Comparison of ENCODE assay signal across 26 cellular contexts in genomic region chr6:102928109-102928508, GRCh38.
"Had no signal": no experiment of that assay in that cellular context is flagged by ENCODE, and none has a peak within 500 bp of the region (broad histone marks: within the 10 kb centered on the region; RNA-seq: fewer than 3 reads in every experiment).

No MANE protein-coding gene starts in this region.

- H3K27ac ChIP-seq: heart right ventricle, hepatocyte, left ventricle myocardium inferior, neutrophil, parathyroid adenoma, psoas muscle, right lobe of liver, tibial nerve, vagina had no signal

- H3K9me3 Mint-ChIP-seq: type B pancreatic cell had no signal

- H2AFZ ChIP-seq: hepatocyte, parathyroid adenoma had no signal

- DNase-seq: heart right ventricle; islet precursor cell; left ventricle myocardium inferior; mesendoderm; midbrain; mucosa of descending colon; naive thymus-derived CD4-positive, alpha-beta T cell; occipital lobe; psoas muscle; right lobe of liver; stimulated activated CD4-positive, alpha-beta T cell treated with anti-CD3 and anti-CD28 coated beads, Interleukin-12 subunit alpha, Interleukin-12 subunit beta, amount 100 ng/mL, for 4 hours; stimulated activated CD4-positive, alpha-beta T cell treated with anti-CD3 and anti-CD28 coated beads, Interleukin-15, amount 100 ng/mL, for 24 hours; stimulated activated CD4-positive, alpha-beta T cell treated with anti-CD3 and anti-CD28 coated beads, Interleukin-2, amount 100 ng/mL, for 24 hours; stimulated activated CD4-positive, alpha-beta T cell treated with anti-CD3 and anti-CD28 coated beads, Interleukin-4, amount 100 ng/mL, for 1 hour; stimulated activated naive CD4-positive, alpha-beta T cell treated with Interleukin-2 at 50 U/mL for 16 hours; stimulated activated naive CD8-positive, alpha-beta T cell treated with anti-CD3 and anti-CD28 coated beads, Interleukin-15, amount 100 ng/mL, for 72 hours; substantia nigra had no signal

- H3K4me3 Mint-ChIP-seq: naive thymus-derived CD4-positive, alpha-beta T cell; natural killer cell treated with Interleukin-12 subunit alpha and Interleukin-12 subunit beta and Interleukin-15 and Interleukin-18, amount 100 ng/mL, for 72 hours; stimulated activated naive CD8-positive, alpha-beta T cell treated with anti-CD3 and anti-CD28 coated beads, Interleukin-15, amount 100 ng/mL, for 72 hours; type B pancreatic cell had no signal

- H3K27me3 Mint-ChIP-seq: naive thymus-derived CD4-positive, alpha-beta T cell; natural killer cell treated with Interleukin-12 subunit alpha and Interleukin-12 subunit beta and Interleukin-15 and Interleukin-18, amount 100 ng/mL, for 72 hours; stimulated activated naive CD8-positive, alpha-beta T cell treated with anti-CD3 and anti-CD28 coated beads, Interleukin-15, amount 100 ng/mL, for 72 hours; type B pancreatic cell had no signal

- H3K27me3 ChIP-seq: heart right ventricle, hepatocyte, neutrophil, right lobe of liver, tibial nerve, vagina had no signal

- H3K4me3 ChIP-seq: heart right ventricle, hepatocyte, left ventricle myocardium inferior, lung, mucosa of descending colon, psoas muscle, right lobe of liver, smooth muscle cell, tibial nerve, vagina had no signal

- H3K9ac ChIP-seq: parathyroid adenoma had no signal

- ATAC-seq: heart right ventricle; mucosa of descending colon; naive thymus-derived CD4-positive, alpha-beta T cell; psoas muscle; right lobe of liver; stimulated activated naive CD8-positive, alpha-beta T cell treated with anti-CD3 and anti-CD28 coated beads, Interleukin-15, amount 100 ng/mL, for 72 hours had no signal

- H3K9me3 ChIP-seq: heart right ventricle, left ventricle myocardium inferior, mucosa of descending colon, neutrophil, psoas muscle, right lobe of liver, tibial nerve, vagina had no signal

- H3K4me2 ChIP-seq: hepatocyte, smooth muscle cell had no signal

- H3K4me1 Mint-ChIP-seq: naive thymus-derived CD4-positive, alpha-beta T cell; stimulated activated naive CD8-positive, alpha-beta T cell treated with anti-CD3 and anti-CD28 coated beads, Interleukin-15, amount 100 ng/mL, for 72 hours had no signal

- H3K79me2 ChIP-seq: hepatocyte, parathyroid adenoma had no signal

- H3K36me3 Mint-ChIP-seq: naive thymus-derived CD4-positive, alpha-beta T cell; natural killer cell treated with Interleukin-12 subunit alpha and Interleukin-12 subunit beta and Interleukin-15 and Interleukin-18, amount 100 ng/mL, for 72 hours; type B pancreatic cell had no signal

- H3K4me1 ChIP-seq: heart right ventricle, left ventricle myocardium inferior, parathyroid adenoma, psoas muscle, right lobe of liver, tibial nerve, vagina had no signal

- H3K27ac Mint-ChIP-seq: naive thymus-derived CD4-positive, alpha-beta T cell; natural killer cell treated with Interleukin-12 subunit alpha and Interleukin-12 subunit beta and Interleukin-15 and Interleukin-18, amount 100 ng/mL, for 72 hours; stimulated activated naive CD8-positive, alpha-beta T cell treated with anti-CD3 and anti-CD28 coated beads, Interleukin-15, amount 100 ng/mL, for 72 hours; type B pancreatic cell had no signal

- H3K36me3 ChIP-seq: heart right ventricle, left ventricle myocardium inferior, neutrophil, right lobe of liver, tibial nerve, vagina had no signal
